28 cellular contexts compared by ENCODE assay signal in genomic region chr12:115035536-115036107, GRCh38.
DNase-seq lines count a peak whose midpoint lies in the region; ATAC-seq and TF ChIP-seq lines count a peak whose summit lies in the region.
"Had no signal": no experiment of that assay in that cellular context is flagged by ENCODE, and none has a peak within 500 bp of the region (broad histone marks: within the 10 kb centered on the region; RNA-seq: fewer than 3 reads in every experiment).

No MANE protein-coding gene starts in this region.

- H3K27me3 Mint-ChIP-seq in CD8-positive, alpha-beta memory T cell: no peaks in the 10 kb centered on the region
- H3K27me3 Mint-ChIP-seq: stimulated activated naive B cell treated with anti-CD40 and anti-IgM and Interleukin-4, amounts not matched to agents 10 μg/mL and 1 μg/mL and 100 μg/mL, for 72 hours; T-helper 17 cell; type B pancreatic cell had no signal

- peaks cover 0 to 7% (median 0%) of the 10 kb centered on the region in 11 donors for H3K9me3 ChIP-seq in heart right ventricle
- H3K9me3 ChIP-seq in right lobe of liver: no peaks in the 10 kb centered on the region
- H3K9me3 ChIP-seq in CD8-positive, alpha-beta memory T cell (ENCODE audit: low read length): no peaks in the 10 kb centered on the region
- H3K9me3 ChIP-seq: BLaER1, SK-N-SH had no signal

- no peak for TF ChIP-seq CTCF in heart right ventricle (IDR thresholded peaks at IDR 0.05)
- TF ChIP-seq CTCF in right lobe of liver (IDR thresholded peaks at IDR 0.05): peak in 1 of 4 donors; percentile 25

- peaks cover 0 to 7% (median 4%) of the 10 kb centered on the region in 5 donors for H3K9me3 Mint-ChIP-seq in CD8-positive, alpha-beta memory T cell

- H3K4me1 ChIP-seq in heart right ventricle (no peaks in the 10 kb centered on the region), right lobe of liver (peaks cover 0 to 19% (median 5%) of the 10 kb centered on the region in 4 donors)
- H3K4me1 ChIP-seq in CD8-positive, alpha-beta memory T cell (ENCODE audit: insufficient read depth, low read length): no peaks in the 10 kb centered on the region
- H3K4me1 ChIP-seq: BLaER1 had no signal

- no peak overlapping the region for H3K27ac Mint-ChIP-seq in CD8-positive, alpha-beta memory T cell
- H3K27ac Mint-ChIP-seq: activated T-cell treated with anti-CD3 and anti-CD28 coated beads, Interleukin-2, amount 50 U/mL, for 72 hours; IgD-negative memory B cell; stimulated activated naive B cell treated with anti-CD40 and anti-IgM and Interleukin-4, amounts not matched to agents 10 μg/mL and 1 μg/mL and 100 μg/mL, for 72 hours; T-helper 17 cell; type B pancreatic cell had no signal

- no peaks in the 10 kb centered on the region for H3K36me3 ChIP-seq in heart right ventricle
- H3K36me3 ChIP-seq in right lobe of liver: no peaks in the 10 kb centered on the region
- no peaks in the 10 kb centered on the region for H3K36me3 ChIP-seq in CD8-positive, alpha-beta memory T cell (ENCODE audit: insufficient read depth, low read length)
- H3K36me3 ChIP-seq: BLaER1 had no signal

- H3K36me3 Mint-ChIP-seq in CD8-positive, alpha-beta memory T cell: no peaks in the 10 kb centered on the region
- H3K36me3 Mint-ChIP-seq: IgD-negative memory B cell; stimulated activated naive B cell treated with anti-CD40 and anti-IgM and Interleukin-4, amounts not matched to agents 10 μg/mL and 1 μg/mL and 100 μg/mL, for 72 hours; type B pancreatic cell had no signal

- H3K27me3 ChIP-seq in heart right ventricle (no peaks in the 10 kb centered on the region), right lobe of liver (no peaks in the 10 kb centered on the region)
- H3K27me3 ChIP-seq in CD8-positive, alpha-beta memory T cell (ENCODE audit: insufficient read depth, low read length, poor library complexity, severe bottlenecking): no peaks in the 10 kb centered on the region
- H3K27me3 ChIP-seq: BLaER1 had no signal

- no peak overlapping the region for H3K27ac ChIP-seq in heart right ventricle
- peak overlapping the region in 1 of 3 donors; percentile 39 for H3K27ac ChIP-seq in right lobe of liver
- no peak overlapping the region for H3K27ac ChIP-seq in CD8-positive, alpha-beta memory T cell (ENCODE audit: low read depth, low read length)
- H3K27ac ChIP-seq: BLaER1 had no signal

- DNase-seq in RPMI7951 (ENCODE audit: low read depth) (peak; percentile 74), heart right ventricle (peak in 1 of 2 donors; percentile 15), right lobe of liver (peak in 1 of 3 donors; percentile 81), smooth muscle cell of the brain vasculature (ENCODE audit: low read depth, low spot score) (peak; percentile 6), OCI-M2 (lab: John Stamatoyannopoulos, UW; ENCODE audit: unreplicated experiment) (no peak)
- DNase-seq in CD8-positive, alpha-beta memory T cell: no peak
- DNase-seq: activated CD4-positive, alpha-beta T cell treated with anti-CD3 and anti-CD28 coated beads, Interleukin-2, amount 50 U/mL, for 48 hours; activated CD4-positive, CD25-positive, alpha-beta regulatory T cell treated with anti-CD3 and anti-CD28 coated beads, Interleukin-2, amount 50 U/mL, for 72 hours; activated naive CD4-positive, alpha-beta T cell; activated T-cell treated with anti-CD3 and anti-CD28 coated beads, Interleukin-2, amount 50 U/mL, for 72 hours; central memory CD4-positive, alpha-beta T cell; cortex of kidney; GOT3; left cardiac atrium; NCI-H1048; NCI-H1694 treated with DMSO at 0.1 percent for 48 hours; NCI-H2171 treated with DMSO at 0.1 percent for 48 hours; NCI-H510A treated with DMSO at 0.1 percent for 48 hours; occipital lobe; SK-N-SH; stimulated activated naive B cell treated with anti-CD40 and anti-IgM and Interleukin-4, amounts not matched to agents 10 μg/mL and 1 μg/mL and 100 μg/mL, for 72 hours; substantia nigra; T-helper 17 cell had no signal

- no peaks in the 10 kb centered on the region for H3K4me1 Mint-ChIP-seq in CD8-positive, alpha-beta memory T cell
- H3K4me1 Mint-ChIP-seq: IgD-negative memory B cell; stimulated activated naive B cell treated with anti-CD40 and anti-IgM and Interleukin-4, amounts not matched to agents 10 μg/mL and 1 μg/mL and 100 μg/mL, for 72 hours; T-helper 17 cell had no signal

- CTCF ChIA-PET in CD8-positive, alpha-beta memory T cell (lab: Charles Lee): no interaction called here

- intact Hi-C loops in heart right ventricle (cut with DNase I) (no loop called here), right lobe of liver (cut with DNase I) (no loop called here)

- H3K4me3 ChIP-seq in heart right ventricle: no peak overlapping the region
- H3K4me3 ChIP-seq in right lobe of liver: no peak overlapping the region
- no peak overlapping the region for H3K4me3 ChIP-seq in CD8-positive, alpha-beta memory T cell (ENCODE audit: low read length)
- H3K4me3 ChIP-seq: BLaER1 had no signal

- ATAC-seq in heart right ventricle (peak in 6 of 8 donors; percentile 26 to 64 (median 48)), right lobe of liver (peak in 3 of 4 donors; percentile 36 to 83 (median 58)), GM18502 (IDR thresholded peaks at IDR 0.05; ENCODE audit: poor library complexity, unreplicated experiment) (no peak)
- ATAC-seq: activated T-cell treated with anti-CD3 and anti-CD28 coated beads, Interleukin-2, amount 50 U/mL, for 72 hours; esophagus mucosa; stimulated activated naive B cell treated with anti-CD40 and anti-IgM and Interleukin-4, amounts not matched to agents 10 μg/mL and 1 μg/mL and 100 μg/mL, for 72 hours; T-helper 17 cell had no signal

- no peak for TF ChIP-seq POLR2A in right lobe of liver (IDR thresholded peaks at IDR 0.05)

- H3K4me3 Mint-ChIP-seq in CD8-positive, alpha-beta memory T cell: no peak overlapping the region
- H3K4me3 Mint-ChIP-seq: activated T-cell treated with anti-CD3 and anti-CD28 coated beads, Interleukin-2, amount 50 U/mL, for 72 hours; IgD-negative memory B cell; stimulated activated naive B cell treated with anti-CD40 and anti-IgM and Interleukin-4, amounts not matched to agents 10 μg/mL and 1 μg/mL and 100 μg/mL, for 72 hours; T-helper 17 cell; type B pancreatic cell had no signal

- 36 to 40% methylated on average over 2 of the region's 2 CpGs for WGBS in heart right ventricle, 2 donors
- WGBS in right lobe of liver (ENCODE audit: insufficient coverage, low coverage, low lambda C conversion rate, missing lambda C conversion rate): 3% methylated on average over 2 of the region's 2 CpGs

- POLR2A ChIA-PET in CD8-positive, alpha-beta memory T cell (lab: Charles Lee): no interaction called here

Comparison
In these comparisons a context has a peak if more than half of its experiments do, and no peak if none do; other contexts are left out.
1. DNase-seq: peak in RPMI7951 (single experiment) and smooth muscle cell of the brain vasculature (single experiment); none in CD8-positive, alpha-beta memory T cell (0 of 5) and OCI-M2 (single experiment).